In the genomic region with DNA sequence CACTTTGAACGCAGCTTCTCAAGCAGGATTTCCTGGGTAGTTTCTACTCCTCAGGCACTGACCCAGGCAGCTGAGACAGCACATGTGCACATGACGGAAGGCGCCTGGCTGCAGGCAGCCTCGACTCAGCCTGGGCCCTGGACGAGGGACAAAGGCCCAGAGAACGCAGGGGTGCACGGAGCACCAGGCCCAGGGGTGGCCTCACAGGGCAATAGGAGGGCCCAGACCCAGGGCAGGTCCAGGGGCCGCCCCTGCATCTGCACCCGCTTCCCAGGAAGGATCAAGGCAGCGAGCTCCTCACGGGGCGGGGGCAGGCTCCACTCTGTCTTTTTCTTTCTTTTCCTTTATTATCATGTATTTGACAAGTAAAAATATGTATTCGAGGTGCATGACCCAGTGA, we compare ENCODE assay signal across 19 cellular contexts.
A peak's percentile ranks its signal among the peaks of the same experiment; 100 is the strongest.
DNase-seq lines count a peak whose midpoint lies in the region; ATAC-seq and TF ChIP-seq lines count a peak whose summit lies in the region.
"Had no signal": no experiment of that assay in that cellular context is flagged by ENCODE, and none has a peak within 500 bp of the region (broad histone marks: within the 10 kb centered on the region; RNA-seq: fewer than 3 reads in every experiment).

No MANE protein-coding gene starts in this region.

- TF ChIP-seq POLR2A in prostate gland (IDR thresholded peaks at IDR 0.05) = no peak

- 88% methylated on average over 13 of the region's 13 CpGs for WGBS in prostate gland

- no peaks in the 10 kb centered on the region for H3K9me3 Mint-ChIP-seq in WTC11
- H3K9me3 Mint-ChIP-seq: CD8-positive, alpha-beta T cell had no signal

- H3K27me3 ChIP-seq in left ventricle myocardium inferior (ENCODE audit: low read depth) = peaks cover 46% of the 10 kb centered on the region
- no peaks in the 10 kb centered on the region for H3K27me3 ChIP-seq in upper lobe of right lung
- peaks cover 5% of the 10 kb centered on the region for H3K27me3 ChIP-seq in prostate gland (replicated peaks; ENCODE audit: insufficient read depth)

- H3K9me3 ChIP-seq in left ventricle myocardium inferior (replicated peaks) (peaks cover 19% of the 10 kb centered on the region), mucosa of descending colon (no peaks in the 10 kb centered on the region), upper lobe of right lung (no peaks in the 10 kb centered on the region), prostate gland (no peaks in the 10 kb centered on the region)

- no peak for TF ChIP-seq CTCF in left ventricle myocardium inferior (IDR thresholded peaks at IDR 0.05; ENCODE audit: borderline replicate concordance)
- no peak for TF ChIP-seq CTCF in WTC11 (IDR thresholded peaks at IDR 0.05)
- TF ChIP-seq CTCF in mucosa of descending colon (IDR thresholded peaks at IDR 0.05) = no peak
- no peak for TF ChIP-seq CTCF in upper lobe of right lung (IDR thresholded peaks at IDR 0.05)
- no peak for TF ChIP-seq CTCF in prostate gland (IDR thresholded peaks at IDR 0.05)

- H3K27ac ChIP-seq in left ventricle myocardium inferior (replicated peaks) = no peak overlapping the region
- no peak overlapping the region for H3K27ac ChIP-seq in upper lobe of right lung
- no peak overlapping the region for H3K27ac ChIP-seq in prostate gland
- H3K27ac ChIP-seq: C4-2B had no signal

- CTCF ChIA-PET in WTC11 (lab: Charles Lee) = interaction anchor here (2.8 kb wide), 1 partner anchor 13 kb away, joined by 17 read pairs; no protein-coding TSS in a partner anchor

- H3K27ac Mint-ChIP-seq in WTC11 = no peak overlapping the region
- H3K27ac Mint-ChIP-seq: CD8-positive, alpha-beta T cell; HFFc6 had no signal

- H3K4me1 Mint-ChIP-seq in WTC11 = no peaks in the 10 kb centered on the region

- H3K36me3 Mint-ChIP-seq in WTC11 = no peaks in the 10 kb centered on the region

- DNase-seq in left ventricle myocardium inferior = peak; percentile 8
- DNase-seq in left cardiac atrium = no peak
- DNase-seq in WTC11 (ENCODE audit: low spot score) = peak; percentile 6
- DNase-seq in mucosa of descending colon = peak in 2 of 3 donors; percentile 13 to 27
- DNase-seq in upper lobe of right lung = peak; percentile 52
- no peak for DNase-seq in NCI-H748 (lab: John Stamatoyannopoulos, UW; ENCODE audit: unreplicated experiment)
- no peak for DNase-seq in NCI-H2029 treated with DMSO at 0.1 percent for 48 hours (lab: John Stamatoyannopoulos, UW)
- DNase-seq in prostate gland (ENCODE audit: low spot score) = no peak
- DNase-seq: 8988T; AML-193; CD8-positive, alpha-beta T cell; COR-L47; DMS153; DMS79 treated with DMSO at 0.1 percent for 48 hours; GDM1; HCEC 1CT; HFFc6 had no signal

- POLR2A ChIA-PET in WTC11 (lab: Charles Lee) = no interaction called here

- intact Hi-C loops in left ventricle myocardium inferior (cut with micrococcal nuclease) (no loop called here), left cardiac atrium (cut with DNase I) (no loop called here), mucosa of descending colon (cut with DNase I, micrococcal nuclease) (no loop called here), upper lobe of right lung (cut with DNase I) (no loop called here), prostate gland (cut with DNase I) (no loop called here)

- no peaks in the 10 kb centered on the region for H3K4me1 ChIP-seq in left ventricle myocardium inferior
- no peaks in the 10 kb centered on the region for H3K4me1 ChIP-seq in mucosa of descending colon (ENCODE audit: low read depth)
- no peaks in the 10 kb centered on the region for H3K4me1 ChIP-seq in upper lobe of right lung
- no peaks in the 10 kb centered on the region for H3K4me1 ChIP-seq in prostate gland (replicated peaks)

- ATAC-seq in left cardiac atrium (no peak), WTC11 (no peak), mucosa of descending colon (no peak), upper lobe of right lung (no peak)
- ATAC-seq: CD8-positive, alpha-beta T cell; HepG2 had no signal

- H3K36me3 ChIP-seq in left ventricle myocardium inferior (no peaks in the 10 kb centered on the region), mucosa of descending colon (ENCODE audit: low read depth) (no peaks in the 10 kb centered on the region), upper lobe of right lung (no peaks in the 10 kb centered on the region), prostate gland (no peaks in the 10 kb centered on the region)

- no peak overlapping the region for H3K4me3 ChIP-seq in left ventricle myocardium inferior
- no peak overlapping the region for H3K4me3 ChIP-seq in mucosa of descending colon
- H3K4me3 ChIP-seq in upper lobe of right lung = no peak overlapping the region
- H3K4me3 ChIP-seq in prostate gland = no peak overlapping the region

- H3K4me3 Mint-ChIP-seq in WTC11 = no peak overlapping the region
- H3K4me3 Mint-ChIP-seq: CD8-positive, alpha-beta T cell; HFFc6 had no signal

- peaks cover 2% of the 10 kb centered on the region; the same call in 1 of the 2 replicates for H3K27me3 Mint-ChIP-seq in WTC11 (ENCODE audit: low read depth)

TF ChIP-seq in WTC11, 78 proteins besides CTCF, POLR2A, EP300 and RAD21 (continues in another document):
- TF ChIP-seq ETV6 (CRISPR knock-in tag; IDR thresholded peaks at IDR 0.05) (no peak), ZNF396 (CRISPR knock-in tag; IDR thresholded peaks at IDR 0.05; ENCODE audit: borderline replicate concordance) (no peak), HMGA2 (CRISPR knock-in tag; IDR thresholded peaks at IDR 0.05) (no peak), SOX15 (CRISPR knock-in tag; IDR thresholded peaks at IDR 0.05) (no peak), KAT7 (CRISPR knock-in tag; IDR thresholded peaks at IDR 0.05; ENCODE audit: borderline replicate concordance) (no peak), RELA (CRISPR knock-in tag; IDR thresholded peaks at IDR 0.05; ENCODE audit: borderline replicate concordance) (no peak), NR3C1 (CRISPR knock-in tag; conservative IDR thresholded peaks at IDR 0.05; ENCODE audit: low read depth) (no peak), NFE2L1 (CRISPR knock-in tag; IDR thresholded peaks at IDR 0.05) (no peak), JUN (CRISPR knock-in tag; IDR thresholded peaks at IDR 0.05) (no peak)
- TF ChIP-seq, protein P1, sequence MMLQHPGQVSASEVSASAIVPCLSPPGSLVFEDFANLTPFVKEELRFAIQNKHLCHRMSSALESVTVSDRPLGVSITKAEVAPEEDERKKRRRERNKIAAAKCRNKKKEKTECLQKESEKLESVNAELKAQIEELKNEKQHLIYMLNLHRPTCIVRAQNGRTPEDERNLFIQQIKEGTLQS (CRISPR knock-in tag; conservative IDR thresholded peaks at IDR 0.05) = no peak
- TF ChIP-seq, protein P2, sequence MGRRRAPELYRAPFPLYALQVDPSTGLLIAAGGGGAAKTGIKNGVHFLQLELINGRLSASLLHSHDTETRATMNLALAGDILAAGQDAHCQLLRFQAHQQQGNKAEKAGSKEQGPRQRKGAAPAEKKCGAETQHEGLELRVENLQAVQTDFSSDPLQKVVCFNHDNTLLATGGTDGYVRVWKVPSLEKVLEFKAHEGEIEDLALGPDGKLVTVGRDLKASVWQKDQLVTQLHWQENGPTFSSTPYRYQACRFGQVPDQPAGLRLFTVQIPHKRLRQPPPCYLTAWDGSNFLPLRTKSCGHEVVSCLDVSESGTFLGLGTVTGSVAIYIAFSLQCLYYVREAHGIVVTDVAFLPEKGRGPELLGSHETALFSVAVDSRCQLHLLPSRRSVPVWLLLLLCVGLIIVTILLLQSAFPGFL (CRISPR knock-in tag; IDR thresholded peaks at IDR 0.05; ENCODE audit: borderline replicate concordance) = no peak
- TF ChIP-seq, protein P3, sequence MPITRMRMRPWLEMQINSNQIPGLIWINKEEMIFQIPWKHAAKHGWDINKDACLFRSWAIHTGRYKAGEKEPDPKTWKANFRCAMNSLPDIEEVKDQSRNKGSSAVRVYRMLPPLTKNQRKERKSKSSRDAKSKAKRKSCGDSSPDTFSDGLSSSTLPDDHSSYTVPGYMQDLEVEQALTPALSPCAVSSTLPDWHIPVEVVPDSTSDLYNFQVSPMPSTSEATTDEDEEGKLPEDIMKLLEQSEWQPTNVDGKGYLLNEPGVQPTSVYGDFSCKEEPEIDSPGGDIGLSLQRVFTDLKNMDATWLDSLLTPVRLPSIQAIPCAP (CRISPR knock-in tag; IDR thresholded peaks at IDR 0.05) = no peak
- TF ChIP-seq, protein P4, sequence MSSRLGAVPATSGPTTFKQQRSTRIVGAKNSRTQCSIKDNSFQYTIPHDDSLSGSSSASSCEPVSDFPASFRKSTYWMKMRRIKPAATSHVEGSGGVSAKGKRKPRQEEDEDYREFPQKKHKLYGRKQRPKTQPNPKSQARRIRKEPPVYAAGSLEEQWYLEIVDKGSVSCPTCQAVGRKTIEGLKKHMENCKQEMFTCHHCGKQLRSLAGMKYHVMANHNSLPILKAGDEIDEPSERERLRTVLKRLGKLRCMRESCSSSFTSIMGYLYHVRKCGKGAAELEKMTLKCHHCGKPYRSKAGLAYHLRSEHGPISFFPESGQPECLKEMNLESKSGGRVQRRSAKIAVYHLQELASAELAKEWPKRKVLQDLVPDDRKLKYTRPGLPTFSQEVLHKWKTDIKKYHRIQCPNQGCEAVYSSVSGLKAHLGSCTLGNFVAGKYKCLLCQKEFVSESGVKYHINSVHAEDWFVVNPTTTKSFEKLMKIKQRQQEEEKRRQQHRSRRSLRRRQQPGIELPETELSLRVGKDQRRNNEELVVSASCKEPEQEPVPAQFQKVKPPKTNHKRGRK (CRISPR knock-in tag; IDR thresholded peaks at IDR 0.05; ENCODE audit: borderline replicate concordance) = no peak
- TF ChIP-seq, protein P5, sequence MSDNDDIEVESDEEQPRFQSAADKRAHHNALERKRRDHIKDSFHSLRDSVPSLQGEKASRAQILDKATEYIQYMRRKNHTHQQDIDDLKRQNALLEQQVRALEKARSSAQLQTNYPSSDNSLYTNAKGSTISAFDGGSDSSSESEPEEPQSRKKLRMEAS (CRISPR knock-in tag; IDR thresholded peaks at IDR 0.05) = no peak
- TF ChIP-seq, protein P6, sequence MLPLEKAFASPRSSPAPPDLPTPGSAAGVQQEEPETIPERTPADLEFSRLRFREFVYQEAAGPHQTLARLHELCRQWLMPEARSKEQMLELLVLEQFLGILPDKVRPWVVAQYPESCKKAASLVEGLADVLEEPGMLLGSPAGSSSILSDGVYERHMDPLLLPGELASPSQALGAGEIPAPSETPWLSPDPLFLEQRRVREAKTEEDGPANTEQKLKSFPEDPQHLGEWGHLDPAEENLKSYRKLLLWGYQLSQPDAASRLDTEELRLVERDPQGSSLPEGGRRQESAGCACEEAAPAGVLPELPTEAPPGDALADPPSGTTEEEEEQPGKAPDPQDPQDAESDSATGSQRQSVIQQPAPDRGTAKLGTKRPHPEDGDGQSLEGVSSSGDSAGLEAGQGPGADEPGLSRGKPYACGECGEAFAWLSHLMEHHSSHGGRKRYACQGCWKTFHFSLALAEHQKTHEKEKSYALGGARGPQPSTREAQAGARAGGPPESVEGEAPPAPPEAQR (CRISPR knock-in tag; IDR thresholded peaks at IDR 0.05) = no peak
- TF ChIP-seq, protein P7, sequence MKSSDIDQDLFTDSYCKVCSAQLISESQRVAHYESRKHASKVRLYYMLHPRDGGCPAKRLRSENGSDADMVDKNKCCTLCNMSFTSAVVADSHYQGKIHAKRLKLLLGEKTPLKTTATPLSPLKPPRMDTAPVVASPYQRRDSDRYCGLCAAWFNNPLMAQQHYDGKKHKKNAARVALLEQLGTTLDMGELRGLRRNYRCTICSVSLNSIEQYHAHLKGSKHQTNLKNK (CRISPR knock-in tag; IDR thresholded peaks at IDR 0.05) = no peak

Comparison
In these comparisons a context has a peak if more than half of its experiments do, and no peak if none do; other contexts are left out.
1. DNase-seq: peak in left ventricle myocardium inferior (single experiment), WTC11 (single experiment), mucosa of descending colon (2 of 3) and upper lobe of right lung (single experiment); none in left cardiac atrium (single experiment), NCI-H748 (single experiment), NCI-H2029 treated with DMSO at 0.1 percent for 48 hours (single experiment) and prostate gland (single experiment).